1 cellular context compared by ENCODE assay signal in genomic region chr5:33438996-33439395, GRCh38.
TF ChIP-seq lines count a peak whose summit lies in the region.

No MANE protein-coding gene starts in this region.

TF ChIP-seq in GM23338, 12 proteins besides CTCF, POLR2A, EP300 and RAD21 (continued from another document):
- TF ChIP-seq CREB1 (CRISPR knock-in tag; IDR thresholded peaks at IDR 0.05; ENCODE audit: low read depth): no peak
- no peak for TF ChIP-seq JUNB (IDR thresholded peaks at IDR 0.05; ENCODE audit: unreplicated experiment)
